In genomic region chr20:29755854-29756498, GRCh38 we compare ENCODE assay signal across 2 cellular contexts.
TF ChIP-seq lines count a peak whose summit lies in the region.

No MANE protein-coding gene starts in this region.

TF ChIP-seq in K562, 482 proteins besides CTCF, POLR2A, EP300 and RAD21:
- TF ChIP-seq ZNF512 (tag; IDR thresholded peaks at IDR 0.05): 0 out of 2 replicates have a peak, but pooled peaks have one; percentile 30

TF ChIP-seq in HepG2, 621 proteins besides CTCF, POLR2A, EP300 and RAD21:
- TF ChIP-seq SRSF9 (IDR thresholded peaks at IDR 0.05; ENCODE audit: borderline replicate concordance, insufficient read depth, low read depth, low read length, poor library complexity, severe bottlenecking): peak; percentile 99
